Comparison of ENCODE assay signal across 1 cellular context in the genomic region with DNA sequence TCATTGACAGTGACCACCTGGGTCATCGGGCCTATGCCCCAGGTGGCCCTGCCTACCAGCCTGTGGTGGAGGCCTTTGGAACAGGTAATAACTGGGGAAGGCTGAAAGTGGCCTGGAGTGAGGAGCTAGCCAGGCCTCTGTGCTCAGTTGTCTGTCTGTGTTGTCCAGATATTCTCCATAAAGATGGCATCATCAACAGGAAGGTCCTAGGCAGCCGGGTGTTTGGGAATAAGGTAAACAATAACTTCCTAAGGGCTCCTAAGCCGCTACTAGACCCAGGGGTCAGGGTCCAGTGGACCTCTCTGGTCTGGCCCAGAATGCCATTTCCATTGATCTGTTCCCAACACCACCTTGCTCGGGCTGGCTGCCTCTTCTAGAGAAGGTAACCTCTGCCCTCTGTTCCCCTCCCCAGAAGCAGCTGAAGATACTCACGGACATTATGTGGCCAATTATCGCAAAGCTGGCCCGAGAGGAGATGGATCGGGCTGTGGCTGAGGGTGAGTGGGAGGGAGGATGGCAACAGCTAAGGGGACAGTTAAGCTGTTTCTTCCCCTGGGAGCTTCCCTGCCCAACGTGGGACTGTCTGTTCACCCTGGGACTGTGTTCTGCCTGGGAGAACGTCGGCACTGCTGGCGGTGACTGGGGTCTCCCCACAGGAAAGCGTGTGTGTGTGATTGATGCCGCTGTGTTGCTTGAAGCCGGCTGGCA.
TF ChIP-seq lines count a peak whose summit lies in the region.

No MANE protein-coding gene starts in this region.

TF ChIP-seq in HepG2, 621 proteins besides CTCF, POLR2A, EP300 and RAD21 (continued from another document and continues in another):
- TF ChIP-seq ZNF318 (CRISPR knock-in tag; IDR thresholded peaks at IDR 0.05) (no peak), MATR3 (CRISPR knock-in tag; IDR thresholded peaks at IDR 0.05) (no peak), REL (CRISPR knock-in tag; conservative IDR thresholded peaks at IDR 0.05) (no peak), DDIT3 (CRISPR knock-in tag; IDR thresholded peaks at IDR 0.05) (no peak), PPARG (CRISPR knock-in tag; conservative IDR thresholded peaks at IDR 0.05) (peak; percentile 58; the same call in 1 of the 2 replicates), ELF4 (CRISPR knock-in tag; IDR thresholded peaks at IDR 0.05; ENCODE audit: borderline replicate concordance) (no peak), NONO (IDR thresholded peaks at IDR 0.05) (no peak), NONO (CRISPR knock-in tag; conservative IDR thresholded peaks at IDR 0.05) (no peak), ZFX (CRISPR knock-in tag; IDR thresholded peaks at IDR 0.05; ENCODE audit: low read depth) (peak; percentile 70), ZBTB25 (CRISPR knock-in tag; IDR thresholded peaks at IDR 0.05) (peak; percentile 73; the same call in 1 of the 2 replicates), ZNF878 (CRISPR knock-in tag; IDR thresholded peaks at IDR 0.05) (no peak), ZNF317 (CRISPR knock-in tag; IDR thresholded peaks at IDR 0.05) (peak; percentile 52), ZNF652 (CRISPR knock-in tag; IDR thresholded peaks at IDR 0.05; ENCODE audit: borderline replicate concordance, low read depth) (no peak), NFATC3 (CRISPR knock-in tag; IDR thresholded peaks at IDR 0.05) (no peak), DRAP1 (CRISPR knock-in tag; IDR thresholded peaks at IDR 0.05) (peak; percentile 24; the same call in 1 of the 2 replicates), KAT2B (IDR thresholded peaks at IDR 0.05; ENCODE audit: borderline replicate concordance, low read depth, low read length) (no peak), ARHGAP35 (CRISPR knock-in tag; IDR thresholded peaks at IDR 0.05; ENCODE audit: borderline replicate concordance) (no peak), ZNF607 (CRISPR knock-in tag; IDR thresholded peaks at IDR 0.05; ENCODE audit: borderline replicate concordance) (no peak), TFE3 (CRISPR knock-in tag; IDR thresholded peaks at IDR 0.05) (0 out of 2 replicates have a peak, but pooled peaks have one; percentile 41), PHF21A (CRISPR knock-in tag; IDR thresholded peaks at IDR 0.05) (peak; percentile 91), ZNF160 (CRISPR knock-in tag; IDR thresholded peaks at IDR 0.05) (peak; percentile 67; the same call in 1 of the 2 replicates), TCF7 (IDR thresholded peaks at IDR 0.05; ENCODE audit: low read depth) (no peak), THAP11 (CRISPR knock-in tag; IDR thresholded peaks at IDR 0.05) (peak; percentile 81), GTF3A (CRISPR knock-in tag; conservative IDR thresholded peaks at IDR 0.05) (no peak), ZKSCAN5 (CRISPR knock-in tag; IDR thresholded peaks at IDR 0.05) (no peak), ZNF496 (CRISPR knock-in tag; IDR thresholded peaks at IDR 0.05; ENCODE audit: insufficient replicate concordance) (no peak), ISX (CRISPR knock-in tag; conservative IDR thresholded peaks at IDR 0.05) (no peak), ZNF33A (CRISPR knock-in tag; IDR thresholded peaks at IDR 0.05; ENCODE audit: borderline replicate concordance) (no peak), ZNF589 (CRISPR knock-in tag; conservative IDR thresholded peaks at IDR 0.05) (no peak), NCOA2 (CRISPR knock-in tag; IDR thresholded peaks at IDR 0.05) (peak; percentile 76), TEAD3 (CRISPR knock-in tag; optimal IDR thresholded peaks at IDR 0.05; ENCODE audit: borderline replicate concordance) (peak; percentile 65), ONECUT2 (CRISPR knock-in tag; IDR thresholded peaks at IDR 0.05) (peak; percentile 90)
- TF ChIP-seq, protein P1, sequence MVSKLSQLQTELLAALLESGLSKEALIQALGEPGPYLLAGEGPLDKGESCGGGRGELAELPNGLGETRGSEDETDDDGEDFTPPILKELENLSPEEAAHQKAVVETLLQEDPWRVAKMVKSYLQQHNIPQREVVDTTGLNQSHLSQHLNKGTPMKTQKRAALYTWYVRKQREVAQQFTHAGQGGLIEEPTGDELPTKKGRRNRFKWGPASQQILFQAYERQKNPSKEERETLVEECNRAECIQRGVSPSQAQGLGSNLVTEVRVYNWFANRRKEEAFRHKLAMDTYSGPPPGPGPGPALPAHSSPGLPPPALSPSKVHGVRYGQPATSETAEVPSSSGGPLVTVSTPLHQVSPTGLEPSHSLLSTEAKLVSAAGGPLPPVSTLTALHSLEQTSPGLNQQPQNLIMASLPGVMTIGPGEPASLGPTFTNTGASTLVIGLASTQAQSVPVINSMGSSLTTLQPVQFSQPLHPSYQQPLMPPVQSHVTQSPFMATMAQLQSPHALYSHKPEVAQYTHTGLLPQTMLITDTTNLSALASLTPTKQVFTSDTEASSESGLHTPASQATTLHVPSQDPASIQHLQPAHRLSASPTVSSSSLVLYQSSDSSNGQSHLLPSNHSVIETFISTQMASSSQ (IDR thresholded peaks at IDR 0.05; ENCODE audit: low read depth): no peak
- TF ChIP-seq, protein P1 (CRISPR knock-in tag; IDR thresholded peaks at IDR 0.05; ENCODE audit: borderline replicate concordance): no peak
- TF ChIP-seq, protein P2, sequence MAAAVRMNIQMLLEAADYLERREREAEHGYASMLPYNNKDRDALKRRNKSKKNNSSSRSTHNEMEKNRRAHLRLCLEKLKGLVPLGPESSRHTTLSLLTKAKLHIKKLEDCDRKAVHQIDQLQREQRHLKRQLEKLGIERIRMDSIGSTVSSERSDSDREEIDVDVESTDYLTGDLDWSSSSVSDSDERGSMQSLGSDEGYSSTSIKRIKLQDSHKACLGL (CRISPR knock-in tag; IDR thresholded peaks at IDR 0.05): no peak; the same call in 1 of the 2 replicates
- TF ChIP-seq, protein P3, sequence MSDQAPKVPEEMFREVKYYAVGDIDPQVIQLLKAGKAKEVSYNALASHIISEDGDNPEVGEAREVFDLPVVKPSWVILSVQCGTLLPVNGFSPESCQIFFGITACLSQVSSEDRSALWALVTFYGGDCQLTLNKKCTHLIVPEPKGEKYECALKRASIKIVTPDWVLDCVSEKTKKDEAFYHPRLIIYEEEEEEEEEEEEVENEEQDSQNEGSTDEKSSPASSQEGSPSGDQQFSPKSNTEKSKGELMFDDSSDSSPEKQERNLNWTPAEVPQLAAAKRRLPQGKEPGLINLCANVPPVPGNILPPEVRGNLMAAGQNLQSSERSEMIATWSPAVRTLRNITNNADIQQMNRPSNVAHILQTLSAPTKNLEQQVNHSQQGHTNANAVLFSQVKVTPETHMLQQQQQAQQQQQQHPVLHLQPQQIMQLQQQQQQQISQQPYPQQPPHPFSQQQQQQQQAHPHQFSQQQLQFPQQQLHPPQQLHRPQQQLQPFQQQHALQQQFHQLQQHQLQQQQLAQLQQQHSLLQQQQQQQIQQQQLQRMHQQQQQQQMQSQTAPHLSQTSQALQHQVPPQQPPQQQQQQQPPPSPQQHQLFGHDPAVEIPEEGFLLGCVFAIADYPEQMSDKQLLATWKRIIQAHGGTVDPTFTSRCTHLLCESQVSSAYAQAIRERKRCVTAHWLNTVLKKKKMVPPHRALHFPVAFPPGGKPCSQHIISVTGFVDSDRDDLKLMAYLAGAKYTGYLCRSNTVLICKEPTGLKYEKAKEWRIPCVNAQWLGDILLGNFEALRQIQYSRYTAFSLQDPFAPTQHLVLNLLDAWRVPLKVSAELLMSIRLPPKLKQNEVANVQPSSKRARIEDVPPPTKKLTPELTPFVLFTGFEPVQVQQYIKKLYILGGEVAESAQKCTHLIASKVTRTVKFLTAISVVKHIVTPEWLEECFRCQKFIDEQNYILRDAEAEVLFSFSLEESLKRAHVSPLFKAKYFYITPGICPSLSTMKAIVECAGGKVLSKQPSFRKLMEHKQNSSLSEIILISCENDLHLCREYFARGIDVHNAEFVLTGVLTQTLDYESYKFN (CRISPR knock-in tag; conservative IDR thresholded peaks at IDR 0.05): peak; percentile 96
